Comparison of ENCODE assay signal across 1 cellular context in the genomic region with DNA sequence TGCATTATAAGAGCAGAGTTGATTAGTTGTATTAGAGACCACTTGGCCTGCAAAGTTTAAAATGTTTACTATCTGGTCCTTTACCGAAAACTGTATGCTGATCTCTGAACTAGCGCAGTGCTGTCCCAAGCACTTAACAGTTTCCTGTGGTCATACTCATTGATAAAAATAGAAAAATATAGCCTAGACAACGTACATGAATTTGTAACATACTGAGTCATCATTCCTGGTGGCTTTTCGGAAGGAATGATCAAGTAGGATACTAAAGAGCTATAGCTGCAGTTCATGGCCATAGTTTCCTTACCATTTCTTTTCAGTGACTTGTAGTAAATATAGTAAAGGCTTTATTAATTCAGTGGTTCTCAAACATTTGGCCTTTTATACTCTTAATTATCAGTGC.
TF ChIP-seq lines count a peak whose summit lies in the region.

No MANE protein-coding gene starts in this region.

TF ChIP-seq in SK-N-SH, 30 proteins besides CTCF, POLR2A, EP300 and RAD21:
- TF ChIP-seq, protein P1, sequence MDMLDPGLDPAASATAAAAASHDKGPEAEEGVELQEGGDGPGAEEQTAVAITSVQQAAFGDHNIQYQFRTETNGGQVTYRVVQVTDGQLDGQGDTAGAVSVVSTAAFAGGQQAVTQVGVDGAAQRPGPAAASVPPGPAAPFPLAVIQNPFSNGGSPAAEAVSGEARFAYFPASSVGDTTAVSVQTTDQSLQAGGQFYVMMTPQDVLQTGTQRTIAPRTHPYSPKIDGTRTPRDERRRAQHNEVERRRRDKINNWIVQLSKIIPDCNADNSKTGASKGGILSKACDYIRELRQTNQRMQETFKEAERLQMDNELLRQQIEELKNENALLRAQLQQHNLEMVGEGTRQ (IDR thresholded peaks at IDR 0.05; ENCODE audit: borderline replicate concordance, low read depth, low read length) = no peak
- peak; percentile 39; the same call in 1 of the 2 replicates for TF ChIP-seq FOSL2 (IDR thresholded peaks at IDR 0.05; ENCODE audit: borderline replicate concordance, low read depth)
- no peak for TF ChIP-seq SIN3A (IDR thresholded peaks at IDR 0.05; ENCODE audit: borderline replicate concordance, low read depth, low read length)
- TF ChIP-seq TCF12 (IDR thresholded peaks at IDR 0.05) = peak; percentile 19; the same call in 1 of the 2 replicates
- no peak for TF ChIP-seq GATA2 (CRISPR knock-in tag; IDR thresholded peaks at IDR 0.05)
- peak; percentile 84 for TF ChIP-seq MEF2A (IDR thresholded peaks at IDR 0.05; ENCODE audit: borderline replicate concordance, low read depth)
- peak; percentile 57; the same call in 1 of the 2 replicates for TF ChIP-seq JUND (IDR thresholded peaks at IDR 0.05)
- TF ChIP-seq, protein P2, sequence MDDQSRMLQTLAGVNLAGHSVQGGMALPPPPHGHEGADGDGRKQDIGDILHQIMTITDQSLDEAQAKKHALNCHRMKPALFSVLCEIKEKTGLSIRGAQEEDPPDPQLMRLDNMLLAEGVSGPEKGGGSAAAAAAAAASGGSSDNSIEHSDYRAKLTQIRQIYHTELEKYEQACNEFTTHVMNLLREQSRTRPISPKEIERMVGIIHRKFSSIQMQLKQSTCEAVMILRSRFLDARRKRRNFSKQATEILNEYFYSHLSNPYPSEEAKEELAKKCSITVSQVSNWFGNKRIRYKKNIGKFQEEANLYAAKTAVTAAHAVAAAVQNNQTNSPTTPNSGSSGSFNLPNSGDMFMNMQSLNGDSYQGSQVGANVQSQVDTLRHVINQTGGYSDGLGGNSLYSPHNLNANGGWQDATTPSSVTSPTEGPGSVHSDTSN (IDR thresholded peaks at IDR 0.05) = peak; percentile 42; the same call in 1 of the 2 replicates
